18 cellular contexts compared by ENCODE assay signal in the genomic region with DNA sequence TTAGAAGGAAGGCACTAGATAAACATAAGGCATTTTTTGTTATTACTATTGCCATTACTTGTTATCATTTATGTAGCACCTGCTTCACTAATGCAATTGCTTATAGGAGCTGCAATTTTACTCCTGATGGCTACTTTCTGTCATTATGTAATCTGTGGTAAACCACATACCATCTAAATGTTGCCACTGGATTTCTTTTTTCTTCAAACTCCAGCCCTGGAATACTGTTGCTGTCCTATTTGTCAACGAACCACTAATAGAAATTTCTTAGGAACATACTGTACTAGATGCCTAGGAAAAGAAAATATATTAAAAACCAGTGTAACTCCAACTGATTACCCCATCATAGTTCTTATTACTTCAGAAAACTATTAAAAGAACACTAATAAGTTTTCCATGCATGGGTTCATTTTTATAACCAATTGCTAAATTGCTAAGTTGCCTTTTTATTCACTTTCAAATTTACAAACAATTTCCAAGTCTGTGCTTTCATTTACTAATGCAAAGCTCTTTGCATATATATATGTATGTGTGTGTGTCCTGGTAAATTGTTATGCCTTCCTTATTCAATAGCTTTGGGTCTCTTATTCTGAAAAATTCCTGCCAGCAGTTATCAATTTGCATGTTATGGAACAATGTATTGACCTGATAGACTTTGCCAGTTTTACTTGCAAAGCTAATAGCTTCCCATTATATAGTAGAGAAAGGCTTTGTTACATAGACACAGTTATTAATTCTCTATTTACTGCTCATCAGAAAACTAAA.
"Had no signal": no experiment of that assay in that cellular context is flagged by ENCODE, and none has a peak within 500 bp of the region (broad histone marks: within the 10 kb centered on the region; RNA-seq: fewer than 3 reads in every experiment).

No MANE protein-coding gene starts in this region.

- H3K4me3 ChIP-seq: coronary artery, esophagus muscularis mucosa, pancreas, upper lobe of right lung had no signal

- H3K27ac ChIP-seq: coronary artery, esophagus muscularis mucosa, neutrophil, pancreas, upper lobe of right lung had no signal

- H3K4me1 ChIP-seq: esophagus muscularis mucosa, pancreas, upper lobe of right lung had no signal

- DNase-seq: activated B cell treated with CpG ODN at 0.5 μM for 24 hours; activated CD4-positive, alpha-beta memory T cell treated with anti-CD3 and anti-CD28 coated beads for 36 hours; activated CD4-positive, alpha-beta T cell treated with anti-CD3 and anti-CD28 coated beads for 48 hours; activated effector memory CD4-positive, alpha-beta T cell treated with Interleukin-2 at 50 U/mL for 16 hours; activated naive CD4-positive, alpha-beta T cell treated with anti-CD3 and anti-CD28 coated beads for 36 hours; activated T-cell treated with anti-CD3 and anti-CD28 coated beads, Interleukin-2, amount 50 U/mL, for 48 hours; aorta; left colon; pancreas; right cardiac atrium; stimulated activated CD4-positive, alpha-beta T cell treated with anti-CD3 and anti-CD28 coated beads, Interleukin-12 subunit alpha, Interleukin-12 subunit beta, amount 100 ng/mL, for 4 hours; stimulated activated CD4-positive, alpha-beta T cell treated with anti-CD3 and anti-CD28 coated beads, Interleukin-4, amount 100 ng/mL, for 4 hours; stimulated activated naive CD8-positive, alpha-beta T cell treated with anti-CD3 and anti-CD28 coated beads, Interleukin-15, Interleukin-2, amounts not matched to agents 100 U/mL and 50 U/mL, for 24 hours; T-helper 9 cell; upper lobe of right lung had no signal

- H3K36me3 ChIP-seq: esophagus muscularis mucosa, neutrophil, pancreas, upper lobe of right lung had no signal

- H3K9me3 ChIP-seq: esophagus muscularis mucosa, neutrophil, pancreas, upper lobe of right lung had no signal

- H3K27me3 ChIP-seq: esophagus muscularis mucosa, neutrophil, pancreas, upper lobe of right lung had no signal
